In genomic region chr10:124648738-124649137, GRCh38 we compare ENCODE assay signal across 8 cellular contexts.
DNase-seq lines count a peak whose midpoint lies in the region.

No MANE protein-coding gene starts in this region.

- peak; percentile 84 for DNase-seq in DMS53 treated with DMSO at 0.1 percent for 48 hours (lab: John Stamatoyannopoulos, UW; ENCODE audit: unreplicated experiment)
- DNase-seq in NCI-H187 (lab: John Stamatoyannopoulos, UW), result peak; percentile 25 to 64
- peak; percentile 60 for DNase-seq in activated CD4-positive, alpha-beta T cell treated with anti-CD3 and anti-CD28 coated beads for 48 hours
- peak; percentile 16 for DNase-seq in dedifferentiated amniotic fluid mesenchymal stem cell (ENCODE audit: extremely low spot score)
- DNase-seq in lung microvascular endothelial cell (ENCODE audit: low read depth in 2 of 2), result peak; percentile 88 to 91
- DNase-seq in stimulated activated naive CD4-positive, alpha-beta T cell (lab: John Stamatoyannopoulos, UW), result peak; percentile 13 to 52 (median 29)
- no peak for DNase-seq in NCI-H128 (lab: John Stamatoyannopoulos, UW; ENCODE audit: unreplicated experiment)
- no peak for DNase-seq in NCI-H226

Comparison
In these comparisons a context has a peak if more than half of its experiments do, and no peak if none do; other contexts are left out.
1. DNase-seq: peak in DMS53 treated with DMSO at 0.1 percent for 48 hours (single experiment), NCI-H187 (2 of 2), activated CD4-positive, alpha-beta T cell treated with anti-CD3 and anti-CD28 coated beads for 48 hours (single experiment), dedifferentiated amniotic fluid mesenchymal stem cell (single experiment), lung microvascular endothelial cell (2 of 2) and stimulated activated naive CD4-positive, alpha-beta T cell (6 of 6); none in NCI-H128 (single experiment) and NCI-H226 (single experiment).